In genomic region chr3:195531683-195532082, GRCh38 we compare ENCODE assay signal across 20 cellular contexts. TPM values are rescaled to one million over a fixed set of nuclear protein-coding genes. Genes with fewer than 3 reads are reported as not detected.
DNase-seq lines count a peak whose midpoint lies in the region; ATAC-seq and TF ChIP-seq lines count a peak whose summit lies in the region.
"Had no signal": no experiment of that assay in that cellular context is flagged by ENCODE, and none has a peak within 500 bp of the region (broad histone marks: within the 10 kb centered on the region; RNA-seq: fewer than 3 reads in every experiment).

No MANE protein-coding gene starts in this region.

- peaks cover 35% of the 10 kb centered on the region for H3K4me1 ChIP-seq in Karpas-422 (ENCODE audit: low read length)

- no peak overlapping the region for H3K4me2 ChIP-seq in Karpas-422 (ENCODE audit: low read depth, low read length, poor library complexity, severe bottlenecking)

- H3K9ac ChIP-seq in Karpas-422 (ENCODE audit: low read length) = no peak overlapping the region

- intact Hi-C loops in activated CD4-positive, alpha-beta T cell treated with anti-CD3 and anti-CD28 coated beads for 36 hours (cut with DNase I, micrococcal nuclease) = no loop called here

- peaks cover 7% of the 10 kb centered on the region; the same call in 1 of the 2 replicates for H3K36me3 ChIP-seq in Karpas-422 (ENCODE audit: insufficient read depth, low read length)

- peaks cover 89% of the 10 kb centered on the region for H3K79me2 ChIP-seq in Karpas-422 (ENCODE audit: low read length)

- H3K4me3 ChIP-seq in Karpas-422 (ENCODE audit: low read length) = no peak overlapping the region

- no peaks in the 10 kb centered on the region for H3K27me3 ChIP-seq in Karpas-422 (ENCODE audit: low read length)

- H3K36me3 Mint-ChIP-seq in activated CD4-positive, alpha-beta T cell treated with anti-CD3 and anti-CD28 coated beads for 36 hours (ENCODE audit: low read depth) = peaks cover 37% of the 10 kb centered on the region
- H3K36me3 Mint-ChIP-seq in stimulated activated naive CD8-positive, alpha-beta T cell treated with anti-CD3 and anti-CD28 coated beads, Interleukin-15, Interleukin-2, amounts not matched to agents 100 ng/mL and 50 ng/mL, for 24 hours (ENCODE audit: low read depth) = peaks cover 48% of the 10 kb centered on the region
- peaks cover 40% of the 10 kb centered on the region for H3K36me3 Mint-ChIP-seq in central memory CD8-positive, alpha-beta T cell (ENCODE audit: insufficient read depth)
- peaks cover 7% of the 10 kb centered on the region for H3K36me3 Mint-ChIP-seq in type B pancreatic cell

- CTCF ChIA-PET in activated CD4-positive, alpha-beta T cell treated with anti-CD3 and anti-CD28 coated beads for 36 hours (lab: Charles Lee) = interaction anchor here (2.5 kb wide), 1 partner anchor 9 kb away, joined by 10 read pairs; no protein-coding TSS in a partner anchor

- no peak for TF ChIP-seq CTCF in type B pancreatic cell (conservative IDR thresholded peaks at IDR 0.05)

- no peak for DNase-seq in activated CD4-positive, alpha-beta T cell treated with anti-CD3 and anti-CD28 coated beads for 36 hours
- DNase-seq in activated CD4-positive, alpha-beta T cell treated with anti-CD3 and anti-CD28 coated beads, Interleukin-2, amount 50 U/mL, for 1 hour = no peak
- DNase-seq in stimulated activated naive CD8-positive, alpha-beta T cell treated with anti-CD3 and anti-CD28 coated beads, Interleukin-15, amount 100 ng/mL, for 72 hours = no peak
- DNase-seq in central memory CD8-positive, alpha-beta T cell (ENCODE audit: low spot score in 2 of 2) = no peak
- DNase-seq in type B pancreatic cell (ENCODE audit: extremely low spot score, unreplicated experiment) (no peak), NCI-H2171 treated with DMSO at 0.1 percent for 48 hours (lab: John Stamatoyannopoulos, UW) (no peak), Karpas-422 (no peak)
- DNase-seq: DMS 273 treated with DMSO at 0.1 percent for 48 hours, HFFc6, KBM-7, NCI-H1048, NCI-H1436 treated with DMSO at 0.1 percent for 48 hours, NCI-H2107, NCI-H226, NCI-H524 treated with DMSO at 0.1 percent for 48 hours had no signal

- H3K4me1 Mint-ChIP-seq in activated CD4-positive, alpha-beta T cell treated with anti-CD3 and anti-CD28 coated beads for 36 hours = peaks cover 80% of the 10 kb centered on the region
- H3K4me1 Mint-ChIP-seq in stimulated activated naive CD8-positive, alpha-beta T cell treated with anti-CD3 and anti-CD28 coated beads, Interleukin-15, Interleukin-2, amounts not matched to agents 100 ng/mL and 50 ng/mL, for 24 hours (ENCODE audit: low read depth) = peaks cover 66% of the 10 kb centered on the region
- peaks cover 61% of the 10 kb centered on the region for H3K4me1 Mint-ChIP-seq in stimulated activated naive CD8-positive, alpha-beta T cell treated with anti-CD3 and anti-CD28 coated beads, Interleukin-15, amount 100 ng/mL, for 72 hours
- peaks cover 59% of the 10 kb centered on the region for H3K4me1 Mint-ChIP-seq in central memory CD8-positive, alpha-beta T cell
- peaks cover 10% of the 10 kb centered on the region for H3K4me1 Mint-ChIP-seq in type B pancreatic cell (ENCODE audit: unreplicated experiment)

- peaks cover 37% of the 10 kb centered on the region for H4K20me1 ChIP-seq in Karpas-422 (ENCODE audit: insufficient read depth, low read depth, low read length)

- no peak overlapping the region for H3K4me3 Mint-ChIP-seq in activated CD4-positive, alpha-beta T cell treated with anti-CD3 and anti-CD28 coated beads for 36 hours
- no peak overlapping the region for H3K4me3 Mint-ChIP-seq in stimulated activated naive CD8-positive, alpha-beta T cell treated with anti-CD3 and anti-CD28 coated beads, Interleukin-15, Interleukin-2, amounts not matched to agents 100 ng/mL and 50 ng/mL, for 24 hours
- no peak overlapping the region for H3K4me3 Mint-ChIP-seq in stimulated activated naive CD8-positive, alpha-beta T cell treated with anti-CD3 and anti-CD28 coated beads, Interleukin-15, amount 100 ng/mL, for 72 hours
- H3K4me3 Mint-ChIP-seq in central memory CD8-positive, alpha-beta T cell = peak overlapping the region; percentile 17
- no peak overlapping the region for H3K4me3 Mint-ChIP-seq in type B pancreatic cell
- H3K4me3 Mint-ChIP-seq: HFFc6 had no signal

- H3K27me3 Mint-ChIP-seq in activated CD4-positive, alpha-beta T cell treated with anti-CD3 and anti-CD28 coated beads for 36 hours = no peaks in the 10 kb centered on the region
- H3K27me3 Mint-ChIP-seq in stimulated activated naive CD8-positive, alpha-beta T cell treated with anti-CD3 and anti-CD28 coated beads, Interleukin-15, Interleukin-2, amounts not matched to agents 100 ng/mL and 50 ng/mL, for 24 hours = no peaks in the 10 kb centered on the region
- no peaks in the 10 kb centered on the region for H3K27me3 Mint-ChIP-seq in stimulated activated naive CD8-positive, alpha-beta T cell treated with anti-CD3 and anti-CD28 coated beads, Interleukin-15, amount 100 ng/mL, for 72 hours
- H3K27me3 Mint-ChIP-seq in central memory CD8-positive, alpha-beta T cell = no peaks in the 10 kb centered on the region
- H3K27me3 Mint-ChIP-seq in type B pancreatic cell = no peaks in the 10 kb centered on the region

- H3K9me2 ChIP-seq in Karpas-422 (replicated peaks; ENCODE audit: insufficient read depth, low read length) = no peaks in the 10 kb centered on the region

- no peak overlapping the region for H3K27ac ChIP-seq in Karpas-422 (ENCODE audit: low read length)
- H3K27ac ChIP-seq: 22Rv1 had no signal

- peak overlapping the region; percentile 47 for H3K27ac Mint-ChIP-seq in activated CD4-positive, alpha-beta T cell treated with anti-CD3 and anti-CD28 coated beads for 36 hours
- H3K27ac Mint-ChIP-seq in stimulated activated naive CD8-positive, alpha-beta T cell treated with anti-CD3 and anti-CD28 coated beads, Interleukin-15, Interleukin-2, amounts not matched to agents 100 ng/mL and 50 ng/mL, for 24 hours = peak overlapping the region; percentile 72
- H3K27ac Mint-ChIP-seq in stimulated activated naive CD8-positive, alpha-beta T cell treated with anti-CD3 and anti-CD28 coated beads, Interleukin-15, amount 100 ng/mL, for 72 hours = peak overlapping the region in 1 of 2 donors; percentile 85
- H3K27ac Mint-ChIP-seq in central memory CD8-positive, alpha-beta T cell (ENCODE audit: low read depth) = peak overlapping the region; percentile 32
- H3K27ac Mint-ChIP-seq in type B pancreatic cell = peak overlapping the region; percentile 24
- H3K27ac Mint-ChIP-seq: HFFc6 had no signal

- ATAC-seq in activated CD4-positive, alpha-beta T cell treated with anti-CD3 and anti-CD28 coated beads for 36 hours = peak; percentile 45
- ATAC-seq in stimulated activated naive CD8-positive, alpha-beta T cell treated with anti-CD3 and anti-CD28 coated beads, Interleukin-15, amount 100 ng/mL, for 72 hours = no peak
- ATAC-seq in central memory CD8-positive, alpha-beta T cell (replicated peaks; ENCODE audit: extremely low read depth, poor library complexity, severe bottlenecking) = no peak
- ATAC-seq: Panc1, Right ventricle myocardium inferior had no signal

- POLR2A ChIA-PET in activated CD4-positive, alpha-beta T cell treated with anti-CD3 and anti-CD28 coated beads for 36 hours (lab: Charles Lee) = interaction anchor here (0.6 kb wide), 1 partner anchor 8 kb away, joined by 4 read pairs; no protein-coding TSS in a partner anchor

- no peak overlapping the region for H2AFZ ChIP-seq in Karpas-422 (ENCODE audit: low read length)

- peaks cover 4% of the 10 kb centered on the region for H3K9me3 Mint-ChIP-seq in activated CD4-positive, alpha-beta T cell treated with anti-CD3 and anti-CD28 coated beads for 36 hours (ENCODE audit: low read depth)
- peaks cover 4% of the 10 kb centered on the region for H3K9me3 Mint-ChIP-seq in stimulated activated naive CD8-positive, alpha-beta T cell treated with anti-CD3 and anti-CD28 coated beads, Interleukin-15, Interleukin-2, amounts not matched to agents 100 ng/mL and 50 ng/mL, for 24 hours
- peaks cover 0 to 5% of the 10 kb centered on the region in 2 donors for H3K9me3 Mint-ChIP-seq in stimulated activated naive CD8-positive, alpha-beta T cell treated with anti-CD3 and anti-CD28 coated beads, Interleukin-15, amount 100 ng/mL, for 72 hours
- H3K9me3 Mint-ChIP-seq in central memory CD8-positive, alpha-beta T cell = no peaks in the 10 kb centered on the region
- H3K9me3 Mint-ChIP-seq in type B pancreatic cell = no peaks in the 10 kb centered on the region
- H3K9me3 Mint-ChIP-seq: HFFc6 had no signal

- no peaks in the 10 kb centered on the region for H3K9me3 ChIP-seq in Karpas-422 (ENCODE audit: low read length)

RNA-seq across cellular contexts. Expression of gene PPP1R2, which starts 11.4 kb away (rescaled TPM):
- total RNA-seq in activated CD4-positive, alpha-beta T cell treated with anti-CD3 and anti-CD28 coated beads for 36 hours = 100 to 1,000 TPM in 1 of 2 experiments, 10 to 100 TPM in 1; 77.0 to 134 TPM
- total RNA-seq in type B pancreatic cell (ENCODE audit: low replicate concordance) = 25.7 and 37.5 TPM in 2 replicates
- total RNA-seq in Karpas-422 (2014; rRNA removed; shearing (Covaris generic); ENCODE audit: low replicate concordance) = 236 and 248 TPM in 2 replicates

RNA-seq across cellular contexts. Expression of gene APOD, which starts 52.1 kb away (rescaled TPM):
- total RNA-seq in activated CD4-positive, alpha-beta T cell treated with anti-CD3 and anti-CD28 coated beads for 36 hours = not detected
- total RNA-seq in type B pancreatic cell (ENCODE audit: low replicate concordance) = 0.57 and 1.6 TPM in 2 replicates
- total RNA-seq in Karpas-422 (2014; rRNA removed; shearing (Covaris generic); ENCODE audit: low replicate concordance) = 0.18 TPM in 1 of 2 replicates, not detected in the other
- total RNA-seq: M059J had no signal
